ENCODE assay signal across 9 cellular contexts in the genomic region with DNA sequence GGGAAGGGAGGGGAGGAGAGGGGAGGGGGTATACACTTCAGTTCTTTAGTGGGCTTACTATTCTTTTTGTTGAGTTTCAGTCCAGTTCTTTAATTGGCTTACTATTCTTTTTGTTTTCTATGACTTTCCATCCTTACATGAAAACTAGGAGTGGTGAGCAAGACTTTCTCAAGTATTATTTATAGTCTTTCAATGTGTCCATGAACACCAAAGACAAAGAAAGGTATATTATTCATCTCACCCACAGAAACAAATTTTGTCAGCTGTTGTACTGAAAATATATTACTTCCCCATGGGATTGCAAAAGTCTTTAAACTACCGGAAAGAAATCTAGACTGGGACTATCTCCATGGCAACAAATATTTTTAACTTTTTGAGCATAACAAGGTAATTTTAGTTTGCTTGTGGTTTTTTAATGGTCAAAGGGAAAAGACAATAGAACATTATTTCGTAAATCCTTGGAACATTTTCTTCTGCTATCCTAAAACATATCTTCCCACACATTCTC. TPM values are rescaled to one million over a fixed set of nuclear protein-coding genes. Genes with fewer than 3 reads are reported as not detected.
A peak's percentile ranks its signal among the peaks of the same experiment; 100 is the strongest.
DNase-seq lines count a peak whose midpoint lies in the region; ATAC-seq and TF ChIP-seq lines count a peak whose summit lies in the region.
"Had no signal": no experiment of that assay in that cellular context is flagged by ENCODE, and none has a peak within 500 bp of the region (broad histone marks: within the 10 kb centered on the region; RNA-seq: fewer than 3 reads in every experiment).

No MANE protein-coding gene starts in this region.

- TF ChIP-seq CTCF in cardiac fibroblast (IDR thresholded peaks at IDR 0.05; ENCODE audit: low read depth, low read length) = no peak
- no peak for TF ChIP-seq CTCF in lower lobe of right lung (IDR thresholded peaks at IDR 0.05)

- peak; percentile 78 to 82 for ATAC-seq in lower lobe of right lung
- no peak for ATAC-seq in HG02763 (IDR thresholded peaks at IDR 0.05; ENCODE audit: unreplicated experiment)
- no peak for ATAC-seq in HG02884 (IDR thresholded peaks at IDR 0.05; ENCODE audit: unreplicated experiment)
- no peak for ATAC-seq in HG02938 (IDR thresholded peaks at IDR 0.05; ENCODE audit: unreplicated experiment)

- H3K27ac ChIP-seq in lower lobe of right lung = peak overlapping the region; percentile 71

- DNase-seq in A172 (ENCODE audit: low spot score) (peak; percentile 59), M059J (ENCODE audit: low read depth) (peak; percentile 84), cardiac fibroblast (ENCODE audit: low read depth in 2 of 2) (peak; percentile 96 to 98), lower lobe of right lung (no peak), NCI-H526 treated with DMSO at 0.1 percent for 48 hours (lab: John Stamatoyannopoulos, UW) (no peak)
- DNase-seq: BE2C had no signal

- H3K36me3 ChIP-seq in lower lobe of right lung = peaks cover 48% of the 10 kb centered on the region

- intact Hi-C loops in lower lobe of right lung (cut with DNase I) = no loop called here

- H3K27me3 ChIP-seq in lower lobe of right lung (ENCODE audit: low read depth) = no peaks in the 10 kb centered on the region
- H3K27me3 ChIP-seq: BE2C had no signal

- H3K4me1 ChIP-seq in lower lobe of right lung = peaks cover 41% of the 10 kb centered on the region
- H3K4me1 ChIP-seq: BE2C had no signal

- H3K4me3 ChIP-seq in cardiac fibroblast (replicated peaks in 1 of 2; ENCODE audit: low read depth in 2 of 2, low read length in 2 of 2) (no peak overlapping the region), lower lobe of right lung (no peak overlapping the region)

- no peaks in the 10 kb centered on the region for H3K9me3 ChIP-seq in lower lobe of right lung
- H3K9me3 ChIP-seq: BE2C had no signal

RNA-seq across cellular contexts. Expression of a gene that starts 17.6 kb away (rescaled TPM):
- total RNA-seq in A172 (2014; rRNA removed; shearing (Covaris generic)) = 65.5 and 71.3 TPM in 2 replicates
- total RNA-seq in M059J (2014; rRNA removed; shearing (Covaris generic)) = 27.6 and 34.0 TPM in 2 replicates
- 76.9 TPM for total RNA-seq in lower lobe of right lung

Comparison
In these comparisons a context has a peak if more than half of its experiments do, and no peak if none do; other contexts are left out.
1. DNase-seq: peak in A172 (single experiment), M059J (single experiment) and cardiac fibroblast (2 of 2); none in lower lobe of right lung (single experiment) and NCI-H526 treated with DMSO at 0.1 percent for 48 hours (single experiment).
2. ATAC-seq: peak in lower lobe of right lung (2 of 2); none in HG02763 (single experiment), HG02884 (single experiment) and HG02938 (single experiment).